In genomic region chr5:69415584-69415958, GRCh38 we compare ENCODE assay signal across 8 cellular contexts. TPM values are rescaled to one million over a fixed set of nuclear protein-coding genes. Genes with fewer than 3 reads are reported as not detected.
A peak's percentile ranks its signal among the peaks of the same experiment; 100 is the strongest.
DNase-seq lines count a peak whose midpoint lies in the region; ATAC-seq and TF ChIP-seq lines count a peak whose summit lies in the region.

No MANE protein-coding gene starts in this region.

- H3K9ac ChIP-seq in HUES6 (ENCODE audit: low read length) (peak overlapping the region; percentile 86), colonic mucosa (ENCODE audit: low read depth in 2 of 2, low read length in 2 of 2) (peak overlapping the region; percentile 86 to 93)

- peak; percentile 55 for ATAC-seq in mucosa of descending colon

- H3K9me3 ChIP-seq in HUES6 (ENCODE audit: control insufficient read depth, insufficient read depth, low read depth, low read length) (no peaks in the 10 kb centered on the region), colonic mucosa (no peaks in the 10 kb centered on the region), mucosa of descending colon (no peaks in the 10 kb centered on the region)

- peaks cover 30% of the 10 kb centered on the region for H3K36me3 ChIP-seq in HUES6 (ENCODE audit: control insufficient read depth, insufficient read depth, low read length)
- no peaks in the 10 kb centered on the region for H3K36me3 ChIP-seq in colonic mucosa
- H3K36me3 ChIP-seq in mucosa of descending colon (ENCODE audit: low read depth), result no peaks in the 10 kb centered on the region

- peak overlapping the region; percentile 99 for H3K27ac ChIP-seq in C4-2B
- peak overlapping the region; percentile 86 for H3K27ac ChIP-seq in HUES6 (ENCODE audit: low read depth, low read length)
- peak overlapping the region; percentile 91 for H3K27ac ChIP-seq in colonic mucosa

- H3K4me1 ChIP-seq in HUES6 (ENCODE audit: control insufficient read depth, insufficient read depth, low read length) (peaks cover 10% of the 10 kb centered on the region; the same call in 1 of the 2 replicates), colonic mucosa (no peaks in the 10 kb centered on the region), mucosa of descending colon (ENCODE audit: low read depth) (no peaks in the 10 kb centered on the region)

- DNase-seq in colonic mucosa (peak; percentile 53), mucosa of descending colon (peak; percentile 54 to 64 (median 62)), NOMO-1 treated with dmso at 0.1 percent for 144 hours (lab: John Stamatoyannopoulos, UW; ENCODE audit: unreplicated experiment) (no peak), KBM-7 (no peak), dedifferentiated amniotic fluid mesenchymal stem cell (ENCODE audit: extremely low spot score) (no peak)
- no peak for DNase-seq in activated CD8-positive, alpha-beta memory T cell treated with anti-CD3 and anti-CD28 coated beads, Interleukin-2, amount 50 U/mL, for 48 hours

- no peak for TF ChIP-seq CTCF in C4-2B (conservative IDR thresholded peaks at IDR 0.05)
- no peak for TF ChIP-seq CTCF in colonic mucosa (IDR thresholded peaks at IDR 0.05)
- no peak for TF ChIP-seq CTCF in mucosa of descending colon (IDR thresholded peaks at IDR 0.05)

- in situ Hi-C loops in KBM-7 (cut with MboI; ENCODE audit: low pct_unique_long_range_greater_than_20kb, low sequenced_read_pairs), result no loop called here

- H3K4me3 ChIP-seq in HUES6 (ENCODE audit: low read depth, low read length), result peak overlapping the region; percentile 77
- peak overlapping the region; percentile 70 for H3K4me3 ChIP-seq in colonic mucosa
- H3K4me3 ChIP-seq in mucosa of descending colon, result peak overlapping the region; percentile 54

- H3K27me3 ChIP-seq in HUES6 (ENCODE audit: control insufficient read depth, insufficient read depth, low read length), result peaks cover 4% of the 10 kb centered on the region; the same call in 1 of the 2 replicates
- no peaks in the 10 kb centered on the region for H3K27me3 ChIP-seq in colonic mucosa

- intact Hi-C loops in colonic mucosa (cut with DNase I) (loop anchor here (10.0 kb wide), 1 partner anchor 79 kb away; the partner anchor contains the start of gene OCLN), mucosa of descending colon (cut with DNase I, micrococcal nuclease) (no loop called here)

RNA-seq across cellular contexts. Expression of gene MARVELD2, which starts 0.7 kb away (rescaled TPM):
- total RNA-seq in colonic mucosa (10 to 100 TPM; 51.0 to 51.2 TPM), mucosa of descending colon (10 to 100 TPM; 22.9 to 63.1 (median 48.0) TPM)

RNA-seq across cellular contexts. Expression of gene RAD17, which starts 46.0 kb away (rescaled TPM):
- total RNA-seq in colonic mucosa (10 to 100 TPM; 16.7 to 17.9 TPM), mucosa of descending colon (10 to 100 TPM; 15.8 to 20.9 (median 17.6) TPM)

RNA-seq across cellular contexts. Expression of gene AK6, which starts 46.3 kb away (rescaled TPM):
- total RNA-seq in colonic mucosa (10 to 100 TPM; 34.5 to 35.3 TPM), mucosa of descending colon (10 to 100 TPM; 21.4 to 35.8 (median 28.5) TPM)

RNA-seq across cellular contexts. Expression of gene TAF9, which starts 46.3 kb away (rescaled TPM):
- total RNA-seq in colonic mucosa (10 to 100 TPM; 53.7 to 60.2 TPM), mucosa of descending colon (10 to 100 TPM; 36.5 to 47.7 (median 36.8) TPM)

Comparison
In these comparisons a context has a peak if more than half of its experiments do, and no peak if none do; other contexts are left out.
1. DNase-seq: peak in colonic mucosa (single experiment) and mucosa of descending colon (3 of 3); none in NOMO-1 treated with dmso at 0.1 percent for 144 hours (single experiment), KBM-7 (single experiment), dedifferentiated amniotic fluid mesenchymal stem cell (single experiment) and activated CD8-positive, alpha-beta memory T cell treated with anti-CD3 and anti-CD28 coated beads, Interleukin-2, amount 50 U/mL, for 48 hours (single experiment).
2. Peak in every context shown above with its lines, with median percentiles within 50 percentile points of each other: H3K27ac ChIP-seq and H3K4me3 ChIP-seq.